ENCODE assay signal across 13 cellular contexts in genomic region chr2:127154985-127155650, GRCh38. TPM values are rescaled to one million over a fixed set of nuclear protein-coding genes. Genes with fewer than 3 reads are reported as not detected.
DNase-seq lines count a peak whose midpoint lies in the region; ATAC-seq and TF ChIP-seq lines count a peak whose summit lies in the region.
"Had no signal": no experiment of that assay in that cellular context is flagged by ENCODE, and none has a peak within 500 bp of the region (broad histone marks: within the 10 kb centered on the region; RNA-seq: fewer than 3 reads in every experiment).

No MANE protein-coding gene starts in this region.

- TF ChIP-seq CTCF in cardiac fibroblast (IDR thresholded peaks at IDR 0.05; ENCODE audit: low read depth, low read length) (no peak), left ventricle myocardium inferior (IDR thresholded peaks at IDR 0.05; ENCODE audit: borderline replicate concordance) (no peak), gastrocnemius medialis (IDR thresholded peaks at IDR 0.05 in 4 of 5, conservative IDR thresholded peaks at IDR 0.05 in 1 of 5) (no peak), PC-3 (conservative IDR thresholded peaks at IDR 0.05; ENCODE audit: low read depth, low read length) (no peak)

- H3K4me1 ChIP-seq in left ventricle myocardium inferior (peaks cover 2% of the 10 kb centered on the region), gastrocnemius medialis (peaks cover 20 to 44% of the 10 kb centered on the region in 2 donors), PC-3 (ENCODE audit: insufficient read depth, low read length) (peaks cover 23% of the 10 kb centered on the region)

- CTCF ChIA-PET in PC-3 (lab: Charles Lee), result interaction anchor here (1.2 kb wide), 1 partner anchor 48 kb away, joined by 5 read pairs; no protein-coding TSS in a partner anchor

- H3K9me2 ChIP-seq in PC-3 (replicated peaks; ENCODE audit: low read length), result no peaks in the 10 kb centered on the region

- H3K4me2 ChIP-seq in PC-3 (ENCODE audit: low read length), result no peak overlapping the region

- H3K36me3 ChIP-seq in left ventricle myocardium inferior (no peaks in the 10 kb centered on the region), gastrocnemius medialis (no peaks in the 10 kb centered on the region), PC-3 (ENCODE audit: low read depth, low read length) (no peaks in the 10 kb centered on the region), H7 (replicated peaks; ENCODE audit: control insufficient read depth, insufficient read depth, low read length) (no peaks in the 10 kb centered on the region)

- POLR2A ChIA-PET in PC-3 (lab: Charles Lee; ENCODE audit: unreplicated experiment), result no interaction called here

- BruUV-seq in PC-3 (replicated peaks; lab: Mats Ljungman, UMichigan), result no TSS peak

- H3K27me3 ChIP-seq in left ventricle myocardium inferior (ENCODE audit: low read depth) (peaks cover 33% of the 10 kb centered on the region), gastrocnemius medialis (no peaks in the 10 kb centered on the region), PC-3 (ENCODE audit: low read length) (no peaks in the 10 kb centered on the region), H7 (ENCODE audit: control insufficient read depth, insufficient read depth, low read length) (no peaks in the 10 kb centered on the region)

- no peak overlapping the region for H3K9ac ChIP-seq in PC-3 (ENCODE audit: low read length)

- no peaks in the 10 kb centered on the region for H3K79me2 ChIP-seq in PC-3 (ENCODE audit: low read length)

- H3F3A ChIP-seq in PC-3 (ENCODE audit: low read length, unreplicated experiment), result no peaks in the 10 kb centered on the region

- no peaks in the 10 kb centered on the region for H4K20me1 ChIP-seq in PC-3 (ENCODE audit: low read length)

- H3K27ac ChIP-seq in left ventricle myocardium inferior (replicated peaks) (peak overlapping the region; percentile 45), gastrocnemius medialis (peak overlapping the region; percentile 89 to 99 (median 93)), PC-3 (ENCODE audit: low read length) (no peak overlapping the region)

- no peak overlapping the region for H2AFZ ChIP-seq in PC-3 (ENCODE audit: low read length)

- intact Hi-C loops in left ventricle myocardium inferior (cut with micrococcal nuclease), result no loop called here
- intact Hi-C loops in gastrocnemius medialis (cut with DNase I; ENCODE audit: low total_unique reads), result no loop called here
- intact Hi-C loops in PC-3 (cut with micrococcal nuclease), result no loop called here

- H3K4me3 ChIP-seq in cardiac fibroblast (replicated peaks in 1 of 2; ENCODE audit: low read depth in 2 of 2, low read length in 2 of 2), result no peak overlapping the region
- H3K4me3 ChIP-seq in left ventricle myocardium inferior, result no peak overlapping the region
- H3K4me3 ChIP-seq in gastrocnemius medialis, result no peak overlapping the region
- H3K4me3 ChIP-seq in PC-3 (ENCODE audit: low read length), result no peak overlapping the region
- no peak overlapping the region for H3K4me3 ChIP-seq in H7 (ENCODE audit: insufficient read depth, low read depth, low read length)

- peaks cover 7% of the 10 kb centered on the region for H3K9me3 ChIP-seq in left ventricle myocardium inferior (replicated peaks)
- H3K9me3 ChIP-seq in gastrocnemius medialis, result no peaks in the 10 kb centered on the region
- H3K9me3 ChIP-seq in PC-3 (ENCODE audit: low read length), result no peaks in the 10 kb centered on the region

- no peak for TF ChIP-seq POLR2A in gastrocnemius medialis (IDR thresholded peaks at IDR 0.05)

- peak; percentile 55 to 57 for ATAC-seq in gastrocnemius medialis
- ATAC-seq in PC-3, result no peak
- ATAC-seq in HG02571 (IDR thresholded peaks at IDR 0.05; ENCODE audit: unreplicated experiment), result no peak
- ATAC-seq: HepG2 had no signal

- in situ Hi-C loops in gastrocnemius medialis (cut with MboI; ENCODE audit: low sequenced_read_pairs in 4 of 4), result loop anchor here in 1 of 4 donors (10.0 kb wide), 1 partner anchor 90 kb away; no protein-coding TSS in a partner anchor

- peak; percentile 71 for DNase-seq in GM04504 (ENCODE audit: low read depth)
- peak; percentile 61 to 79 for DNase-seq in cardiac fibroblast (ENCODE audit: low read depth in 2 of 2)
- DNase-seq in left ventricle myocardium inferior, result no peak
- DNase-seq in gastrocnemius medialis, result peak in 1 of 2 donors; percentile 67
- DNase-seq in activated naive CD4-positive, alpha-beta T cell treated with anti-CD3 and anti-CD28 coated beads, Interleukin-2, amount 50 U/mL, for 16 hours, result no peak
- no peak for DNase-seq in PC-3
- DNase-seq in H7, result no peak
- DNase-seq: central memory CD4-positive, alpha-beta T cell; occipital lobe; stimulated activated CD8-positive, alpha-beta memory T cell treated with anti-CD3 and anti-CD28 coated beads, Interleukin-4, amount 100 ng/mL, for 48 hours; T-helper 2 cell had no signal

RNA-seq across cellular contexts. Expression of gene BIN1, which starts 48.2 kb away (rescaled TPM):
- total RNA-seq in left ventricle myocardium inferior, result 15.8 TPM
- 1,000 to 10,000 TPM; 1,150 to 2,167 (median 1,736) TPM for total RNA-seq in gastrocnemius medialis
- 58.9 and 77.5 TPM in 2 replicates for total RNA-seq in PC-3 (2014; rRNA removed)
- total RNA-seq in H7 (2014; rRNA removed; shearing (Covaris generic)), result 26.0 and 31.6 TPM in 2 replicates

Comparison
In these comparisons a context has a peak if more than half of its experiments do, and no peak if none do; other contexts are left out.
1. DNase-seq: peak in GM04504 (single experiment) and cardiac fibroblast (2 of 2); none in left ventricle myocardium inferior (single experiment), activated naive CD4-positive, alpha-beta T cell treated with anti-CD3 and anti-CD28 coated beads, Interleukin-2, amount 50 U/mL, for 16 hours (single experiment), PC-3 (single experiment) and H7 (single experiment).
2. ATAC-seq: peak in gastrocnemius medialis (2 of 2); none in PC-3 (single experiment) and HG02571 (single experiment).
3. RNA of gene BIN1, which starts 48.2 kb away (total RNA-seq): 1,150 to 2,167 TPM in gastrocnemius medialis; 58.9 to 77.5 TPM in PC-3, 26.0 to 31.6 TPM in H7 and 15.8 TPM in left ventricle myocardium inferior (single experiment); every median in the first group is over 10 times any median in the second.